In the genomic region with DNA sequence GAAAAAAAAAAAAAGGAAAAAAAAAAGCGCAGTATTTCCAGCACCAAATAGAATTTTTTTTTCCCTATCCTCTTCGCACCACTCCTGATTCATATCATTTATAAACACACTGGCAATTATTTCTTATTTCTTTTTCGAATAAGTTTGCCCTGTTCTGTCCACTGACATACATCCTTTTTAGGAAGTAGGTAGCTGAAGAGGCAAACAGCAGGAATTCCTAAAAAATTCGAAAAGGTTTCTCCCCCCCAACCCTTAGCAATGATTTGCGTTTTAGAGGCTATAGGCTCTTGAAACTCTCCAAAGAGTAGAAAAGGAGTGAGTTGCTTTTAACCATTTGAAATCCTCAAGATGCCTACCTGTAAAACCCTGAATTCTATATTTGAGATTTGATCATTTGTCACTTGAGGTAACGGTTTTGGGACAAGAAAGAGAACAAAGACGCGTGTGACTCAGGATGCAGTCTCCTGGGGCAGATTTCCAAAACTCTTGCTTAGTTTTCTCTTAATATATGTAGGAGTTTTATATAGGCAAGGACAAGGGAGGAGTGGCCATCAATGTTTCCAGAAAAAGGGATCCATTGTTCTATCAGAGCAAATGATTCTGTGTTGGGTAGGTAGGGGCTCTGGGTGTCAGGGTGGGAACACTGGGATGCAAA, we compare ENCODE assay signal across 10 cellular contexts. TPM values are rescaled to one million over a fixed set of nuclear protein-coding genes. Genes with fewer than 3 reads are reported as not detected.
DNase-seq lines count a peak whose midpoint lies in the region; ATAC-seq and TF ChIP-seq lines count a peak whose summit lies in the region.
"Had no signal": no experiment of that assay in that cellular context is flagged by ENCODE, and none has a peak within 500 bp of the region (broad histone marks: within the 10 kb centered on the region; RNA-seq: fewer than 3 reads in every experiment).

No MANE protein-coding gene starts in this region.

- intact Hi-C loops in posterior cingulate gyrus (cut with DNase I): loop anchor here (5.0 kb wide), 1 partner anchor 211 kb away; no protein-coding TSS in a partner anchor

- H3K79me2 ChIP-seq in ACC112 (ENCODE audit: control insufficient read depth, insufficient read depth, low read length, unreplicated experiment): peaks cover 26% of the 10 kb centered on the region

- peaks cover 77 to 86% of the 10 kb centered on the region in 2 donors for H3K27me3 Mint-ChIP-seq in effector memory CD8-positive, alpha-beta T cell
- no peaks in the 10 kb centered on the region for H3K27me3 Mint-ChIP-seq in nephron (ENCODE audit: low read depth)

- no peaks in the 10 kb centered on the region for H3K9me3 ChIP-seq in HUES64 (ENCODE audit: insufficient read depth, low read depth, low read length)

- H3K4me3 Mint-ChIP-seq in effector memory CD8-positive, alpha-beta T cell: peak overlapping the region; percentile 30 to 71
- peak overlapping the region; percentile 92 to 97 (median 95) for H3K4me3 Mint-ChIP-seq in nephron

- H3K4me1 Mint-ChIP-seq in effector memory CD8-positive, alpha-beta T cell (ENCODE audit: low read depth in 2 of 2): peaks cover 4 to 11% of the 10 kb centered on the region in 2 donors
- H3K4me1 Mint-ChIP-seq in nephron: peaks cover 62% of the 10 kb centered on the region

- DNase-seq in effector memory CD8-positive, alpha-beta T cell: no peak
- DNase-seq in DMS79 (lab: John Stamatoyannopoulos, UW): no peak
- DNase-seq in posterior cingulate gyrus: no peak
- DNase-seq: central memory CD4-positive, alpha-beta T cell; OCI-M1 had no signal

- peak overlapping the region; percentile 93 for H3K27ac ChIP-seq in ACC112 (ENCODE audit: low read depth, low read length)
- H3K27ac ChIP-seq in HUES64 (ENCODE audit: low read depth, low read length): peak overlapping the region; percentile 92

- no peak for TF ChIP-seq POLR2A in GM18505 (IDR thresholded peaks at IDR 0.05; ENCODE audit: borderline replicate concordance, extremely low read depth, insufficient read depth, insufficient read length)

- H3K27me3 ChIP-seq in ACC112 (ENCODE audit: insufficient read depth, low read length) (no peaks in the 10 kb centered on the region), HUES64 (ENCODE audit: insufficient read depth, low read length) (no peaks in the 10 kb centered on the region)

- 13% methylated on average over 7 of the region's 8 CpGs for WGBS in HUES64

- H3K4me1 ChIP-seq in ACC112 (ENCODE audit: control insufficient read depth, insufficient read depth, low read length, unreplicated experiment): peaks cover 50% of the 10 kb centered on the region
- H3K4me1 ChIP-seq in HUES64 (ENCODE audit: insufficient read depth, low read length): peaks cover 64% of the 10 kb centered on the region

- no peak overlapping the region for H3K27ac Mint-ChIP-seq in effector memory CD8-positive, alpha-beta T cell
- peak overlapping the region; percentile 94 to 98 (median 95) for H3K27ac Mint-ChIP-seq in nephron

- no peaks in the 10 kb centered on the region for H3K9me3 Mint-ChIP-seq in effector memory CD8-positive, alpha-beta T cell
- H3K9me3 Mint-ChIP-seq in nephron: no peaks in the 10 kb centered on the region

- peaks cover 20% of the 10 kb centered on the region; the same call in 1 of the 2 replicates for H3K36me3 ChIP-seq in ACC112 (ENCODE audit: insufficient read depth, low read length)
- H3K36me3 ChIP-seq in HUES64 (ENCODE audit: insufficient read depth, low read length): peaks cover 34% of the 10 kb centered on the region

- H3K9ac ChIP-seq in HUES64 (ENCODE audit: low read depth, low read length): peak overlapping the region; percentile 88

- H3K36me3 Mint-ChIP-seq in effector memory CD8-positive, alpha-beta T cell (ENCODE audit: insufficient read depth): peaks cover 8% of the 10 kb centered on the region
- peaks cover 15% of the 10 kb centered on the region for H3K36me3 Mint-ChIP-seq in nephron (ENCODE audit: low read depth)

- peak overlapping the region; percentile 47 for H2AFZ ChIP-seq in ACC112 (ENCODE audit: low read length, unreplicated experiment)

- peak overlapping the region; percentile 96 for H3K4me3 ChIP-seq in ACC112 (ENCODE audit: low read depth, low read length)
- peak overlapping the region; percentile 77 for H3K4me3 ChIP-seq in HUES64 (ENCODE audit: low read length)

- no peak for ATAC-seq in effector memory CD8-positive, alpha-beta T cell (replicated peaks)
- ATAC-seq in GM18505 (IDR thresholded peaks at IDR 0.05; ENCODE audit: unreplicated experiment) (no peak), HG03378 (IDR thresholded peaks at IDR 0.05; ENCODE audit: unreplicated experiment) (no peak)

- TF ChIP-seq CTCF in nephron (IDR thresholded peaks at IDR 0.05; ENCODE audit: unreplicated experiment in 3 of 3): no peak

RNA-seq across cellular contexts. Expression of a gene that starts 0.5 kb away (rescaled TPM):
- 58.0 TPM for polyA plus RNA-seq in HUES64 (2013, experiment 1 of 2)
- 66.7 TPM for polyA plus RNA-seq in HUES64 (2013, experiment 2 of 2)

Comparison
In these comparisons a context has a peak if more than half of its experiments do, and no peak if none do; other contexts are left out.
1. H3K27ac Mint-ChIP-seq: peak in nephron (3 of 3); none in effector memory CD8-positive, alpha-beta T cell (0 of 2).